ENCODE assay signal across 8 cellular contexts in genomic region chr3:45612918-45613602, GRCh38. TPM values are rescaled to one million over a fixed set of nuclear protein-coding genes. Genes with fewer than 3 reads are reported as not detected.
DNase-seq lines count a peak whose midpoint lies in the region; ATAC-seq and TF ChIP-seq lines count a peak whose summit lies in the region.

No MANE protein-coding gene starts in this region.

- POLR2A ChIA-PET in CD4-positive, alpha-beta memory T cell (lab: Charles Lee; ENCODE audit: partially characterized antibody): interaction anchor here (0.9 kb wide), 1 partner anchor 11 kb away, joined by 3 read pairs; no protein-coding TSS in a partner anchor

- peaks cover 12% of the 10 kb centered on the region for H3K4me1 ChIP-seq in smooth muscle cell (ENCODE audit: low read depth)
- H3K4me1 ChIP-seq in CD4-positive, alpha-beta memory T cell (ENCODE audit: insufficient read depth, low read length): peaks cover 13% of the 10 kb centered on the region

- H3K36me3 ChIP-seq in smooth muscle cell (ENCODE audit: low read depth): no peaks in the 10 kb centered on the region
- no peaks in the 10 kb centered on the region for H3K36me3 ChIP-seq in CD4-positive, alpha-beta memory T cell (ENCODE audit: insufficient read depth, low read length)

- no peaks in the 10 kb centered on the region for H3K36me3 Mint-ChIP-seq in nephron progenitor cell (ENCODE audit: low read depth)
- peaks cover 22 to 36% of the 10 kb centered on the region in 2 donors for H3K36me3 Mint-ChIP-seq in CD4-positive, alpha-beta memory T cell

- no peak overlapping the region for H3K27ac ChIP-seq in smooth muscle cell (ENCODE audit: low read depth)
- no peak overlapping the region for H3K27ac ChIP-seq in CD4-positive, alpha-beta memory T cell (ENCODE audit: low read depth, low read length)

- H2AFZ ChIP-seq in smooth muscle cell (ENCODE audit: low read depth): no peak overlapping the region

- H3K79me2 ChIP-seq in smooth muscle cell (ENCODE audit: low read depth): peaks cover 12% of the 10 kb centered on the region

- H4K20me1 ChIP-seq in smooth muscle cell (ENCODE audit: low read depth): peaks cover 95% of the 10 kb centered on the region

- no peaks in the 10 kb centered on the region for H3K27me3 ChIP-seq in smooth muscle cell (ENCODE audit: low read depth)
- no peaks in the 10 kb centered on the region for H3K27me3 ChIP-seq in CD4-positive, alpha-beta memory T cell (ENCODE audit: insufficient read depth, low read length)

- H3K4me2 ChIP-seq in smooth muscle cell: no peak overlapping the region

- DNase-seq in NCI-H345 (lab: John Stamatoyannopoulos, UW): peak; percentile 58
- DNase-seq in nephron progenitor cell: no peak
- DNase-seq in MV-4-11 (lab: John Stamatoyannopoulos, UW): no peak
- no peak for DNase-seq in smooth muscle cell (lab: John Stamatoyannopoulos, UW; ENCODE audit: unreplicated experiment)
- DNase-seq in CD4-positive, alpha-beta memory T cell: no peak
- DNase-seq in NCI-H2227 treated with DMSO at 0.1 percent for 48 hours (lab: John Stamatoyannopoulos, UW): no peak

- no peak overlapping the region for H3K4me3 ChIP-seq in smooth muscle cell
- no peak overlapping the region for H3K4me3 ChIP-seq in CD4-positive, alpha-beta memory T cell (ENCODE audit: low read length in 2 of 2)

- peak overlapping the region; percentile 19 for H3K27ac Mint-ChIP-seq in nephron progenitor cell
- peak overlapping the region in 3 of 7 donors; percentile 38 to 48 (median 46) for H3K27ac Mint-ChIP-seq in CD4-positive, alpha-beta memory T cell

- ATAC-seq in GM19324 (IDR thresholded peaks at IDR 0.05; ENCODE audit: low FRiP score, unreplicated experiment) (peak; percentile 70), HG02943 (IDR thresholded peaks at IDR 0.05; ENCODE audit: low read depth, unreplicated experiment) (peak; percentile 75)

- TF ChIP-seq CTCF in nephron progenitor cell (IDR thresholded peaks at IDR 0.05) (no peak), smooth muscle cell (IDR thresholded peaks at IDR 0.05; ENCODE audit: borderline replicate concordance, insufficient read depth, poor library complexity, severe bottlenecking) (no peak)

- H3K9ac ChIP-seq in smooth muscle cell (ENCODE audit: low read depth): no peak overlapping the region

- intact Hi-C loops in CD4-positive, alpha-beta memory T cell (cut with micrococcal nuclease): no loop called here

- no peaks in the 10 kb centered on the region for H3K9me3 ChIP-seq in smooth muscle cell (replicated peaks; ENCODE audit: low read depth)
- no peaks in the 10 kb centered on the region for H3K9me3 ChIP-seq in CD4-positive, alpha-beta memory T cell (ENCODE audit: control insufficient read depth in 1 of 2, low read length in 2 of 2)

- H3K9me3 Mint-ChIP-seq in nephron progenitor cell: no peaks in the 10 kb centered on the region
- H3K9me3 Mint-ChIP-seq in CD4-positive, alpha-beta memory T cell: no peaks in the 10 kb centered on the region

- H3K4me3 Mint-ChIP-seq in nephron progenitor cell: no peak overlapping the region
- no peak overlapping the region for H3K4me3 Mint-ChIP-seq in CD4-positive, alpha-beta memory T cell

- peaks cover 12% of the 10 kb centered on the region for H3K4me1 Mint-ChIP-seq in nephron progenitor cell
- H3K4me1 Mint-ChIP-seq in CD4-positive, alpha-beta memory T cell: peaks cover 19 to 48% (median 34%) of the 10 kb centered on the region in 4 donors

- H3K27me3 Mint-ChIP-seq in nephron progenitor cell (ENCODE audit: low read depth, poor library complexity): no peaks in the 10 kb centered on the region
- H3K27me3 Mint-ChIP-seq in CD4-positive, alpha-beta memory T cell: no peaks in the 10 kb centered on the region

- H3F3A ChIP-seq in smooth muscle cell (ENCODE audit: low read depth): no peaks in the 10 kb centered on the region

- CTCF ChIA-PET in CD4-positive, alpha-beta memory T cell (lab: Charles Lee; ENCODE audit: partially characterized antibody): no interaction called here

- WGBS in smooth muscle cell (ENCODE audit: low lambda C conversion rate): 74% methylated on average over 7 of the region's 7 CpGs

RNA-seq across cellular contexts. Expression of gene LIMD1, which starts 18.5 kb away (rescaled TPM):
- 3.8 and 4.6 TPM in 2 replicates for total RNA-seq in smooth muscle cell
- 3.6 and 4.2 TPM in 2 replicates for polyA plus RNA-seq in smooth muscle cell
- 10 to 100 TPM; 29.1 to 34.0 TPM for total RNA-seq in CD4-positive, alpha-beta memory T cell
- polyA plus RNA-seq in CD4-positive, alpha-beta memory T cell: 1 to 10 TPM; 2.6 to 7.5 TPM
